1 cellular context compared by ENCODE assay signal in genomic region chr9:33159760-33160127, GRCh38.
TF ChIP-seq lines count a peak whose summit lies in the region.

No MANE protein-coding gene starts in this region.

TF ChIP-seq in GM12878, 131 proteins besides CTCF, POLR2A, EP300 and RAD21 (continued from another document):
- no peak for TF ChIP-seq ZBTB33 (IDR thresholded peaks at IDR 0.05)
